8 cellular contexts compared by ENCODE assay signal in the genomic region with DNA sequence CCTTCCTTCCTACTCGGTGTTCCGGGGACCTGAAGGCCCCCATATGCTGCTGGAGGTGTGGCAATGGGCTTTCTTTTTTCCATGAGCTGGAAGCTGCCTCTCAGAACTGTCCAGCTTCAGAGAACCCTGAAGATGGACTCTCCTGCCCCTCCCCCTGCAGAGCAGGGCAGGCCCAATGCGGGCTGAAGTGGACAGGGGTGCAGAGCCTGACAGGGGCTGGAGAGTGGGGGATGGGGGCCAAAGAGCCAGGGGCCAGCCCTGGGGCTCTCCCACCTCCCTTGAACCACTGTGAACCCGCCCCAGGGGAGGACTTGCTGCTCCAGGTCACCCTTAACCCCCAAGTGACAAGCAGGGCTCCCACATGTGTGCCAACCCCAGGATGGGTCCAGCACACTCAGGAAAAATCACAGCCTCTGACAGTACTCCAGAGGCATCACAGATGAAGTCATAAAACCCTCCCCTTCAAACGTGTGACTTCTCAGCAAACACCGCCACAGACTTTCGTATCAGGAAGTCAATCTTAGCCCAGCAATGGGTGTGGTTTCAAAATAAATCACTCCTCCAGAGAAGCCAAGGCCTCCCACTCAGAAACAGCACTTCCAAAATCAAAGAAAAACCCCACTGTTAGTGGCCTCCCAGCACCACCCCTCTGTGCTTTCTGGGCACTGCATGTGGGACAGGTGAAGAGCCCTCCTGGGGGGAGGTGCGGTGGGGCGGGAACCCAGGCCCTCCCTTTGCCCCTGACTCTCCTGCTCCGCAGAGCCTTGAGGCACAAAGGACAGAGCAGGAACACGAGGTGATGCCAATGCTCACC.
DNase-seq lines count a peak whose midpoint lies in the region; FAIRE-seq and TF ChIP-seq lines count a peak whose summit lies in the region.

No MANE protein-coding gene starts in this region.

- H3K36me3 Mint-ChIP-seq in progenitor cell of endocrine pancreas (ENCODE audit: insufficient read depth) (no peaks in the 10 kb centered on the region), endothelial cell (ENCODE audit: low read depth, unreplicated experiment) (no peaks in the 10 kb centered on the region)

- no peaks in the 10 kb centered on the region for H3K9me3 Mint-ChIP-seq in progenitor cell of endocrine pancreas (ENCODE audit: low read depth)
- no peaks in the 10 kb centered on the region for H3K9me3 Mint-ChIP-seq in endothelial cell (ENCODE audit: unreplicated experiment)

- no peak overlapping the region for H3K4me3 Mint-ChIP-seq in progenitor cell of endocrine pancreas (ENCODE audit: low read depth)
- H3K4me3 Mint-ChIP-seq in endothelial cell (ENCODE audit: unreplicated experiment): no peak overlapping the region

- DNase-seq in GM12892 (ENCODE audit: insufficient read length) (peak; percentile 57), MV-4-11 (lab: John Stamatoyannopoulos, UW) (peak; percentile 73), activated T-cell treated with anti-CD3 and anti-CD28 coated beads for 1 hour (ENCODE audit: low read depth) (peak; percentile 42), fibroblast of peridontal ligament (ENCODE audit: extremely low read depth) (peak; percentile 64), progenitor cell of endocrine pancreas (ENCODE audit: low spot score, unreplicated experiment) (no peak), DMS114 treated with DMSO at 0.1 percent for 48 hours (lab: John Stamatoyannopoulos, UW; ENCODE audit: unreplicated experiment) (no peak), endothelial cell (ENCODE audit: low spot score) (no peak), D721Med (ENCODE audit: insufficient read length, low spot score) (no peak)

- FAIRE-seq in GM12892 (lab: Jason Lieb, UNC) (peak; percentile 60), D721Med (lab: Jason Lieb, UNC) (no peak)

- H3K27me3 Mint-ChIP-seq in progenitor cell of endocrine pancreas (no peaks in the 10 kb centered on the region), endothelial cell (ENCODE audit: unreplicated experiment) (peaks cover 12% of the 10 kb centered on the region)

- H3K27ac Mint-ChIP-seq in progenitor cell of endocrine pancreas: peak overlapping the region; percentile 41
- no peak overlapping the region for H3K27ac Mint-ChIP-seq in endothelial cell (ENCODE audit: unreplicated experiment)

- peaks cover 22% of the 10 kb centered on the region for H3K4me1 Mint-ChIP-seq in progenitor cell of endocrine pancreas (ENCODE audit: low read depth)
- peaks cover 31% of the 10 kb centered on the region for H3K4me1 Mint-ChIP-seq in endothelial cell (ENCODE audit: unreplicated experiment)

- no peak for TF ChIP-seq POLR2A in GM12892 (IDR thresholded peaks at IDR 0.05; ENCODE audit: low read depth, low read length)

- no peak for TF ChIP-seq CTCF in progenitor cell of endocrine pancreas (IDR thresholded peaks at IDR 0.05; ENCODE audit: unreplicated experiment)
- no peak for TF ChIP-seq CTCF in endothelial cell (IDR thresholded peaks at IDR 0.05; ENCODE audit: unreplicated experiment)
- TF ChIP-seq CTCF in D721Med (IDR thresholded peaks at IDR 0.05; ENCODE audit: insufficient read depth, missing control alignments): no peak

Comparison
In these comparisons a context has a peak if more than half of its experiments do, and no peak if none do; other contexts are left out.
1. DNase-seq: peak in GM12892 (single experiment), MV-4-11 (single experiment), activated T-cell treated with anti-CD3 and anti-CD28 coated beads for 1 hour (single experiment) and fibroblast of peridontal ligament (single experiment); none in progenitor cell of endocrine pancreas (single experiment), DMS114 treated with DMSO at 0.1 percent for 48 hours (single experiment), endothelial cell (single experiment) and D721Med (single experiment).